ENCODE assay signal across 11 cellular contexts in the genomic region with DNA sequence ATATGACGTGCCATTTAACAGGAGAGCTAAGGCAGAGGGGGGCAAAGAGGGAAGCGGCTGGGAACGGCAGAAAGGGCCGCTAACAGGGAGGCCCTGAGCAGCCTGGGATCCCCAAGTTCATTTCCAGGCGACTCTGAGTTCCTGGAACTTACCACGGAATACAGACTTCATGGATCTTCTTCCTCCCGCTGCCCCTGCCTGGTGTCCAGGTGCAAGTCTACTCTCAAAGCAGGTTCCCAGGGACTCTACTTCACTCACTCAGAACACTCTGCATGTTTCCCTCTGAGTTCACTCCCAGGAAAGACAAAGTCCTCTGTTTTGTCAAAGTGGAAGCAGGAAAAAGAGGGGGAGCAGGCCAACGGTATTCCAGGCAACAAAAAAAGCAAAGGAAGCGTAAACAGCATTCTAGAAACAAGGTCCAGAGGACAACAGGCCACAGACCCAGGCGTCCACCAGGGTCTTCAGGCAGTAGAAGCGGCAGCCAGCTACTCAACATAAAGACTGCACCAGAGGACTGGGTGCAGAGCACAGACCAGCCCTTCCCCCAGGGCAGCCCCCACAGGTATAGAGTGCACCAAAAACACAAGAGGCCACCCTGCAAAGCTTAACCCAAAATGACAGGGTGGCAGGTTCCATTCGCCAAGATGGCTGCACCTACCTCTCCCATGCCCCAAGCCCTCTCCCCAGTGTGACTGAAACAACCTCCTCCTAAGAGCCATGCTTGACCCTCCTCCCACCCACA. TPM values are rescaled to one million over a fixed set of nuclear protein-coding genes. Genes with fewer than 3 reads are reported as not detected.
DNase-seq lines count a peak whose midpoint lies in the region; ATAC-seq and TF ChIP-seq lines count a peak whose summit lies in the region.
"Had no signal": no experiment of that assay in that cellular context is flagged by ENCODE, and none has a peak within 500 bp of the region (broad histone marks: within the 10 kb centered on the region; RNA-seq: fewer than 3 reads in every experiment).

No MANE protein-coding gene starts in this region.

- TF ChIP-seq CTCF in AG04450 (IDR thresholded peaks at IDR 0.05; ENCODE audit: low read depth, low read length) (no peak), HFFc6 (IDR thresholded peaks at IDR 0.05) (no peak), nephron (IDR thresholded peaks at IDR 0.05; ENCODE audit: unreplicated experiment in 3 of 3) (no peak)

- ATAC-seq in HG03108 (IDR thresholded peaks at IDR 0.05; ENCODE audit: unreplicated experiment) (no peak), HG03439 (IDR thresholded peaks at IDR 0.05; ENCODE audit: unreplicated experiment) (no peak), HG02798 (IDR thresholded peaks at IDR 0.05; ENCODE audit: poor library complexity, unreplicated experiment) (no peak)

- H3K9me3 ChIP-seq in AG04450 (ENCODE audit: control insufficient read depth, insufficient read depth, low read length), result peaks cover 7% of the 10 kb centered on the region

- no peak overlapping the region for H3K27ac ChIP-seq in AG04450 (ENCODE audit: low read depth, low read length)
- H3K27ac ChIP-seq: WERI-Rb-1 had no signal

- no peaks in the 10 kb centered on the region for H3K9me3 Mint-ChIP-seq in HFFc6
- peaks cover 12% of the 10 kb centered on the region for H3K9me3 Mint-ChIP-seq in nephron

- no peaks in the 10 kb centered on the region for H3K27me3 ChIP-seq in AG04450 (ENCODE audit: control insufficient read depth, insufficient read depth, low read length)

- DNase-seq in AG04450 (ENCODE audit: low read depth, low spot score), result no peak
- no peak for DNase-seq in HFFc6
- peak; percentile 11 for DNase-seq in dermis blood vessel endothelial cell
- no peak for DNase-seq in NCI-H146 treated with DMSO at 0.1 percent for 48 hours (lab: John Stamatoyannopoulos, UW; ENCODE audit: unreplicated experiment)
- DNase-seq: activated naive CD4-positive, alpha-beta T cell treated with anti-CD3 and anti-CD28 coated beads for 36 hours; NCI-H1930; WERI-Rb-1 had no signal

- peak overlapping the region; percentile 93 for H3K4me3 Mint-ChIP-seq in HFFc6
- H3K4me3 Mint-ChIP-seq in nephron, result peak overlapping the region; percentile 81 to 89 (median 84)

- H3K27me3 Mint-ChIP-seq in HFFc6 (ENCODE audit: insufficient read depth), result peaks cover 1% of the 10 kb centered on the region; the same call in 1 of the 2 replicates
- no peaks in the 10 kb centered on the region for H3K27me3 Mint-ChIP-seq in nephron (ENCODE audit: low read depth)

- H3K36me3 Mint-ChIP-seq in HFFc6 (ENCODE audit: low read depth) (peaks cover 40% of the 10 kb centered on the region), nephron (ENCODE audit: low read depth) (peaks cover 60% of the 10 kb centered on the region)

- POLR2A ChIA-PET in AG04450 (lab: Yijun Ruan, JAX), result no interaction called here

- H3K4me3 ChIP-seq in AG04450 (ENCODE audit: low read depth, low read length), result peak overlapping the region; percentile 71

- CTCF ChIA-PET in AG04450 (lab: Charles Lee), result no interaction called here

- H3K4me1 Mint-ChIP-seq in HFFc6 (ENCODE audit: low read depth) (peaks cover 61% of the 10 kb centered on the region), nephron (peaks cover 50% of the 10 kb centered on the region)

- H3K27ac Mint-ChIP-seq in HFFc6 (no peak overlapping the region; the same call in 1 of the 2 replicates), nephron (peak overlapping the region in 2 of 3 experiments; percentile 64 to 72)
- H3K27ac Mint-ChIP-seq: activated naive CD4-positive, alpha-beta T cell treated with anti-CD3 and anti-CD28 coated beads for 36 hours had no signal

RNA-seq across cellular contexts. Expression of a gene that starts 3.0 kb away (rescaled TPM):
- 14.5 and 25.5 TPM in 2 replicates for polyA plus RNA-seq in AG04450 (2011; rRNA removed)
- polyA minus RNA-seq in AG04450 (2011; rRNA and poly(A)+ RNA removed), result 73.8 and 94.2 TPM in 2 replicates
- total RNA-seq in HFFc6 (2021; fragmentation: NEBNext Ultra II Directional; extraction: Animal tissue kit (Norgen Biotek cat#: 25700)), result 10 to 100 TPM; 31.7 to 42.2 (median 33.4) TPM
- total RNA-seq in dermis blood vessel endothelial cell, result 16.5 and 29.0 TPM in 2 replicates

RNA-seq across cellular contexts. Expression of a gene that starts 50.4 kb away (rescaled TPM):
- polyA plus RNA-seq in AG04450 (2011; rRNA removed), result 3.9 and 7.5 TPM in 2 replicates
- polyA minus RNA-seq in AG04450 (2011; rRNA and poly(A)+ RNA removed), result 2.6 and 3.1 TPM in 2 replicates
- total RNA-seq in HFFc6 (2021; fragmentation: NEBNext Ultra II Directional; extraction: Animal tissue kit (Norgen Biotek cat#: 25700)), result 10 to 100 TPM in 2 of 6 experiments, 1 to 10 TPM in 4; 3.5 to 15.0 (median 4.2) TPM
- total RNA-seq in dermis blood vessel endothelial cell, result 14.3 and 25.8 TPM in 2 replicates
